ENCODE assay signal across 22 cellular contexts in genomic region chr17:8918811-8919210, GRCh38. TPM values are rescaled to one million over a fixed set of nuclear protein-coding genes. Genes with fewer than 3 reads are reported as not detected.
A peak's percentile ranks its signal among the peaks of the same experiment; 100 is the strongest.
DNase-seq lines count a peak whose midpoint lies in the region; ATAC-seq and TF ChIP-seq lines count a peak whose summit lies in the region.
"Had no signal": no experiment of that assay in that cellular context is flagged by ENCODE, and none has a peak within 500 bp of the region (broad histone marks: within the 10 kb centered on the region; RNA-seq: fewer than 3 reads in every experiment).

No MANE protein-coding gene starts in this region.

- H3K4me3 ChIP-seq in OCI-LY3 (ENCODE audit: low read length): 0 out of 2 replicates have a peak overlapping the region, but pooled peaks have one; percentile 12
- H3K4me3 ChIP-seq in brain microvascular endothelial cell (ENCODE audit: low read depth, low read length): no peak overlapping the region
- H3K4me3 ChIP-seq in right atrium auricular region: no peak overlapping the region
- H3K4me3 ChIP-seq in MG63: no peak overlapping the region
- H3K4me3 ChIP-seq: GM12878, smooth muscle cell had no signal

- peak overlapping the region; percentile 9; the same call in 1 of the 2 replicates for H3K9ac ChIP-seq in OCI-LY3 (ENCODE audit: low read length)

- no peak for TF ChIP-seq CTCF in OCI-LY3 (IDR thresholded peaks at IDR 0.05; ENCODE audit: low read depth, low read length)
- no peak for TF ChIP-seq CTCF in brain microvascular endothelial cell (IDR thresholded peaks at IDR 0.05; ENCODE audit: low read depth, low read length, missing control alignments)
- TF ChIP-seq CTCF in right atrium auricular region (IDR thresholded peaks at IDR 0.05): no peak

- peaks cover 80% of the 10 kb centered on the region for H3K4me1 ChIP-seq in OCI-LY3 (ENCODE audit: low read length)
- H3K4me1 ChIP-seq in right atrium auricular region: no peaks in the 10 kb centered on the region

- in situ Hi-C loops in brain microvascular endothelial cell (cut with HindIII; ENCODE audit: low pct_ligation_motif_present, low sequenced_read_pairs): no loop called here

- H3K27me3 ChIP-seq in OCI-LY3 (ENCODE audit: low read depth, low read length) (peaks cover 5% of the 10 kb centered on the region), brain microvascular endothelial cell (replicated peaks) (no peaks in the 10 kb centered on the region), right atrium auricular region (no peaks in the 10 kb centered on the region), MG63 (no peaks in the 10 kb centered on the region)

- H3K4me2 ChIP-seq in OCI-LY3 (ENCODE audit: low read length): peak overlapping the region; percentile 60
- H3K4me2 ChIP-seq: smooth muscle cell had no signal

- H3K27ac Mint-ChIP-seq in natural killer cell treated with Interleukin-12 subunit alpha and Interleukin-12 subunit beta and Interleukin-15 and Interleukin-18, amount 100 ng/mL, for 72 hours: peak overlapping the region; percentile 91 to 93
- H3K27ac Mint-ChIP-seq: activated CD4-positive, alpha-beta memory T cell treated with anti-CD3 and anti-CD28 coated beads for 36 hours; nephron; progenitor cell of endocrine pancreas had no signal

- peak overlapping the region; percentile 19 for H3K4me3 Mint-ChIP-seq in natural killer cell treated with Interleukin-12 subunit alpha and Interleukin-12 subunit beta and Interleukin-15 and Interleukin-18, amount 100 ng/mL, for 72 hours
- H3K4me3 Mint-ChIP-seq: activated CD4-positive, alpha-beta memory T cell treated with anti-CD3 and anti-CD28 coated beads for 36 hours; activated T-cell treated with anti-CD3 and anti-CD28 coated beads, Interleukin-2, amount 50 U/mL, for 4 hours; central memory CD8-positive, alpha-beta T cell; nephron had no signal

- H3K4me1 Mint-ChIP-seq in natural killer cell treated with Interleukin-12 subunit alpha and Interleukin-12 subunit beta and Interleukin-15 and Interleukin-18, amount 100 ng/mL, for 72 hours (ENCODE audit: low read depth in 2 of 2): peaks cover 51 to 52% of the 10 kb centered on the region in 2 donors

- no peaks in the 10 kb centered on the region for H3K9me3 Mint-ChIP-seq in natural killer cell treated with Interleukin-12 subunit alpha and Interleukin-12 subunit beta and Interleukin-15 and Interleukin-18, amount 100 ng/mL, for 72 hours
- H3K9me3 Mint-ChIP-seq: central memory CD8-positive, alpha-beta T cell had no signal

- H3K79me2 ChIP-seq in OCI-LY3 (ENCODE audit: low read length): peaks cover 5% of the 10 kb centered on the region; the same call in 1 of the 2 replicates

- DNase-seq in EH (ENCODE audit: low read depth) (peak; percentile 32), brain microvascular endothelial cell (peak; percentile 34), Right ventricle myocardium inferior (ENCODE audit: missing footprints) (no peak), right atrium auricular region (ENCODE audit: low spot score) (no peak), DMS53 (lab: John Stamatoyannopoulos, UW) (no peak), MG63 (no peak)
- DNase-seq in natural killer cell treated with Interleukin-12 subunit alpha and Interleukin-12 subunit beta and Interleukin-15 and Interleukin-18, amount 100 ng/mL, for 72 hours (ENCODE audit: low spot score): no peak
- DNase-seq: activated CD4-positive, alpha-beta memory T cell treated with anti-CD3 and anti-CD28 coated beads for 36 hours; activated T-cell treated with anti-CD3 and anti-CD28 coated beads, Interleukin-2, amount 50 U/mL, for 4 hours; effector CD8-positive, alpha-beta T cell; GF-D8; mesenchymal stem cell; NCI-H1436; NCI-H345; stimulated activated CD4-positive, alpha-beta T cell treated with anti-CD3 and anti-CD28 coated beads, Interleukin-4, amount 100 ng/mL, for 4 hours had no signal

- H3K9me3 ChIP-seq in OCI-LY3 (ENCODE audit: insufficient read depth, low read length): no peaks in the 10 kb centered on the region
- peaks cover 5 to 21% of the 10 kb centered on the region in 2 donors for H3K9me3 ChIP-seq in right atrium auricular region
- peaks cover 8% of the 10 kb centered on the region; the same call in 1 of the 2 replicates for H3K9me3 ChIP-seq in MG63

- no peaks in the 10 kb centered on the region for H4K20me1 ChIP-seq in OCI-LY3 (ENCODE audit: insufficient read depth, low read length)

- H3K36me3 Mint-ChIP-seq in natural killer cell treated with Interleukin-12 subunit alpha and Interleukin-12 subunit beta and Interleukin-15 and Interleukin-18, amount 100 ng/mL, for 72 hours: peaks cover 15% of the 10 kb centered on the region

- intact Hi-C loops in Right ventricle myocardium inferior (cut with DNase I): no loop called here

- peaks cover 15% of the 10 kb centered on the region for H3K36me3 ChIP-seq in OCI-LY3 (replicated peaks; ENCODE audit: low read depth, low read length)
- no peaks in the 10 kb centered on the region for H3K36me3 ChIP-seq in brain microvascular endothelial cell (replicated peaks)
- no peaks in the 10 kb centered on the region for H3K36me3 ChIP-seq in right atrium auricular region
- no peaks in the 10 kb centered on the region for H3K36me3 ChIP-seq in MG63

- H2AFZ ChIP-seq in OCI-LY3 (ENCODE audit: low read depth, low read length): no peak overlapping the region

- H3K27me3 Mint-ChIP-seq in natural killer cell treated with Interleukin-12 subunit alpha and Interleukin-12 subunit beta and Interleukin-15 and Interleukin-18, amount 100 ng/mL, for 72 hours: no peaks in the 10 kb centered on the region
- H3K27me3 Mint-ChIP-seq: activated CD4-positive, alpha-beta memory T cell treated with anti-CD3 and anti-CD28 coated beads for 36 hours; central memory CD8-positive, alpha-beta T cell had no signal

- ATAC-seq in natural killer cell treated with Interleukin-12 subunit alpha and Interleukin-12 subunit beta and Interleukin-15 and Interleukin-18, amount 100 ng/mL, for 72 hours: no peak
- ATAC-seq in Right ventricle myocardium inferior: no peak
- ATAC-seq: activated T-cell treated with anti-CD3 and anti-CD28 coated beads, Interleukin-2, amount 50 U/mL, for 4 hours; GM12878 had no signal

- H3K27ac ChIP-seq in OCI-LY3 (ENCODE audit: low read length) (peak overlapping the region; percentile 79), brain microvascular endothelial cell (peak overlapping the region; percentile 25), right atrium auricular region (no peak overlapping the region)

RNA-seq across cellular contexts. Expression of gene PIK3R5, which starts 46.7 kb away (rescaled TPM):
- 100 to 1,000 TPM; 112 to 119 TPM for total RNA-seq in natural killer cell treated with Interleukin-12 subunit alpha and Interleukin-12 subunit beta and Interleukin-15 and Interleukin-18, amount 100 ng/mL, for 72 hours
- total RNA-seq in Right ventricle myocardium inferior (2.8 TPM), right atrium auricular region (1 to 10 TPM; 5.0 to 7.5 TPM)
- total RNA-seq in MG63 (2014; rRNA removed; shearing (Covaris generic); ENCODE audit: low replicate concordance): not detected in 2 replicates
- total RNA-seq: smooth muscle cell had no signal

RNA-seq across cellular contexts. Expression of gene PIK3R6, which starts 51.3 kb away (rescaled TPM):
- 1 to 10 TPM in 1 of 2 donors, under 1 TPM in 1; 0.81 to 6.2 TPM for total RNA-seq in natural killer cell treated with Interleukin-12 subunit alpha and Interleukin-12 subunit beta and Interleukin-15 and Interleukin-18, amount 100 ng/mL, for 72 hours
- total RNA-seq in Right ventricle myocardium inferior: 0.78 TPM
- under 1 TPM in 1 of 2 donors, not detected in 1; 0.51 TPM for total RNA-seq in right atrium auricular region
- total RNA-seq in MG63 (2014; rRNA removed; shearing (Covaris generic); ENCODE audit: low replicate concordance): not detected in 2 replicates
- total RNA-seq: kidney epithelial cell, smooth muscle cell had no signal

Comparison
In these comparisons a context has a peak if more than half of its experiments do, and no peak if none do; other contexts are left out.
1. DNase-seq: peak in EH (single experiment) and brain microvascular endothelial cell (single experiment); none in natural killer cell treated with Interleukin-12 subunit alpha and Interleukin-12 subunit beta and Interleukin-15 and Interleukin-18, amount 100 ng/mL, for 72 hours (single experiment), Right ventricle myocardium inferior (single experiment), right atrium auricular region (single experiment), DMS53 (single experiment) and MG63 (single experiment).
2. H3K27ac ChIP-seq: peak in OCI-LY3 (single experiment) and brain microvascular endothelial cell (single experiment); none in right atrium auricular region (0 of 2).
3. RNA of gene PIK3R5, which starts 46.7 kb away (total RNA-seq): 112 to 119 TPM in natural killer cell treated with Interleukin-12 subunit alpha and Interleukin-12 subunit beta and Interleukin-15 and Interleukin-18, amount 100 ng/mL, for 72 hours; 5.0 to 7.5 TPM in right atrium auricular region, 2.8 TPM in Right ventricle myocardium inferior (single experiment) and not detected in MG63; every median in the first group is over 10 times any median in the second.